ENCODE assay signal across 8 cellular contexts in the genomic region with DNA sequence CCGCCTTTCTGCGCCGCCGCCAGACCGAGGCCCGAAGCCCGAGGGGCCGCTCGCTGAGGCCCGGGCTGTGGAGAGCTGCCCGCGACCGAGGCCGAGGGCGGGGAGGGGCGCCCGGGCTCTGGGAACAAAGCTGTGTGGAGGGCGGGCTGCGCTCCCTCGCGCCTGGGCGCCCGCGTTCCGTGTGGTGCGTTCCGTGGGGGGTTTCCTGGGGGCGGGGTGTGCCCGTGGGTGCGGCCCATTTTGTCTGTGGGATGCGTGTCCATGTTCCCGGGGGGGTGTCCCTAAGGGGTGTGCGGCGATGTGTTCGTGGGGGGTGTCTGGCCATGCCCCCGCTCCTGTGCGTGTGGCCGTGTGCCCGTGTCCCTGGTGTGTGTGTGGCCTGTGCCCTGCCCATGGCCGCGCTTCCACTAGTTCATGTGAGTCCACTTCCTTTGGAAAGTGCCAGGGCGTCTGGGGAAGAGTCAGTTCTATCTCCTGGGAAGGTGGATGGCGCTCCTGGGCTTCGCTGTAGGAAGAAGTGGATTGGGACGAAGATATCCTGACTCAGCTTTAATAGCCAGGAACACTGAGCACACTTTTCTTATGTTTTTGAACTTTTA. TPM values are rescaled to one million over a fixed set of nuclear protein-coding genes. Genes with fewer than 3 reads are reported as not detected.
DNase-seq lines count a peak whose midpoint lies in the region; TF ChIP-seq lines count a peak whose summit lies in the region.

No MANE protein-coding gene starts in this region.

- DNase-seq in NCI-H1092 treated with DMSO at 0.1 percent for 48 hours (lab: John Stamatoyannopoulos, UW): peak; percentile 15
- no peak for DNase-seq in NCI-H1092 (lab: John Stamatoyannopoulos, UW)
- peak; percentile 15 to 38 for DNase-seq in HL-60 (ENCODE audit: low read depth in 1 of 2, low spot score in 1 of 2)
- DNase-seq in UCSD-AML1 (lab: John Stamatoyannopoulos, UW; ENCODE audit: unreplicated experiment): peak; percentile 55
- DNase-seq in central memory CD4-positive, alpha-beta T cell: peak; percentile 43
- DNase-seq in stimulated activated CD4-positive, alpha-beta T cell treated with anti-CD3 and anti-CD28 coated beads, Interleukin-4, amount 100 ng/mL, for 4 hours: peak; percentile 49 to 54
- no peak for DNase-seq in NCI-H1048 (lab: John Stamatoyannopoulos, UW)

- H3K27me3 ChIP-seq in HL-60 (ENCODE audit: insufficient read depth, poor library complexity, severe bottlenecking) (no peaks in the 10 kb centered on the region), liver (ENCODE audit: control insufficient read depth in 4 of 4, insufficient read depth in 4 of 4, low read length in 3 of 4) (no peaks in the 10 kb centered on the region)

- TF ChIP-seq RAD21 in liver (IDR thresholded peaks at IDR 0.05): peak in 1 of 2 donors; percentile 20

- H3K36me3 ChIP-seq in liver (ENCODE audit: control insufficient read depth in 4 of 4, insufficient read depth in 3 of 4, low read depth in 1 of 4, low read length in 3 of 4): peaks cover 0 to 23% (median 9%) of the 10 kb centered on the region in 4 donors

- H3K4me1 ChIP-seq in liver (ENCODE audit: control insufficient read depth in 4 of 4, insufficient read depth in 4 of 4, low read length in 3 of 4): peaks cover 0 to 9% (median 6%) of the 10 kb centered on the region in 4 donors

- peak overlapping the region; percentile 89 for H3K4me3 ChIP-seq in HL-60 (replicated peaks; ENCODE audit: insufficient read depth, low read length)
- H3K4me3 ChIP-seq in liver (ENCODE audit: low read depth in 1 of 3, low read length in 3 of 3): peak overlapping the region; percentile 60 to 87 (median 62)

- H3K9me3 ChIP-seq in liver (ENCODE audit: control insufficient read depth in 4 of 4, low read length in 3 of 4): no peaks in the 10 kb centered on the region

- TF ChIP-seq CTCF in HL-60 (IDR thresholded peaks at IDR 0.05; ENCODE audit: insufficient read depth, low read length): no peak
- TF ChIP-seq CTCF in liver (IDR thresholded peaks at IDR 0.05; ENCODE audit: low read depth, low read length, missing input control): no peak

- peak overlapping the region; percentile 3 to 37 for H3K9ac ChIP-seq in liver (ENCODE audit: low read depth in 1 of 2, low read length in 2 of 2)

- peak overlapping the region; percentile 71 for H3K27ac ChIP-seq in HL-60 (replicated peaks)
- peak overlapping the region; percentile 49 to 82 for H3K27ac ChIP-seq in liver (ENCODE audit: low read depth in 1 of 2, low read length in 2 of 2)

- WGBS in liver: under 1% methylated on average over 45 of the region's 45 CpGs

TF ChIP-seq in liver, 16 proteins besides CTCF, POLR2A, EP300 and RAD21:
- TF ChIP-seq NR2F2 (IDR thresholded peaks at IDR 0.05) (no peak), YY1 (IDR thresholded peaks at IDR 0.05) (peak; percentile 48), RXRA (IDR thresholded peaks at IDR 0.05) (peak; percentile 36 to 46)

RNA-seq across cellular contexts. Expression of gene JPT2, which starts 0.5 kb away (rescaled TPM):
- total RNA-seq in liver: 10 to 100 TPM; 31.0 to 32.6 TPM
- 10 to 100 TPM in 1 of 2 donors, 1 to 10 TPM in 1; 7.4 to 25.8 TPM for polyA plus RNA-seq in liver

RNA-seq across cellular contexts. Expression of gene MAPK8IP3, which starts 27.4 kb away (rescaled TPM):
- total RNA-seq in liver: 10 to 100 TPM; 10.1 to 43.0 TPM
- polyA plus RNA-seq in liver: 1 to 10 TPM; 4.1 to 8.5 TPM

Comparison
In these comparisons a context has a peak if more than half of its experiments do, and no peak if none do; other contexts are left out.
1. DNase-seq: peak in NCI-H1092 treated with DMSO at 0.1 percent for 48 hours (single experiment), HL-60 (2 of 2), UCSD-AML1 (single experiment), central memory CD4-positive, alpha-beta T cell (single experiment) and stimulated activated CD4-positive, alpha-beta T cell treated with anti-CD3 and anti-CD28 coated beads, Interleukin-4, amount 100 ng/mL, for 4 hours (2 of 2); none in NCI-H1092 (single experiment) and NCI-H1048 (single experiment).